ENCODE assay signal across 11 cellular contexts in genomic region chr9:32928912-32929311, GRCh38.
A peak's percentile ranks its signal among the peaks of the same experiment; 100 is the strongest.
DNase-seq lines count a peak whose midpoint lies in the region; ATAC-seq, FAIRE-seq and TF ChIP-seq lines count a peak whose summit lies in the region.
"Had no signal": no experiment of that assay in that cellular context is flagged by ENCODE, and none has a peak within 500 bp of the region (broad histone marks: within the 10 kb centered on the region; RNA-seq: fewer than 3 reads in every experiment).

No MANE protein-coding gene starts in this region.

- CTCF ChIA-PET in mammary epithelial cell (lab: Charles Lee; ENCODE audit: low non-redundant PET): no interaction called here

- H2AFZ ChIP-seq in mammary epithelial cell (ENCODE audit: low read depth, low read length): peak overlapping the region; percentile 73
- H2AFZ ChIP-seq: PC-9 had no signal

- in situ Hi-C loops in mammary epithelial cell (cut with MboI; ENCODE audit: low sequenced_read_pairs in 2 of 2): no loop called here

- DNase-seq in DMS 273 treated with DMSO at 0.1 percent for 48 hours (lab: John Stamatoyannopoulos, UW) (peak; percentile 19), NCI-H2171 (lab: John Stamatoyannopoulos, UW) (peak; percentile 30), mammary epithelial cell (peak; percentile 4), foreskin keratinocyte (peak; percentile 12 to 41), SHP77 (lab: John Stamatoyannopoulos, UW) (no peak), pancreas (no peak), NCI-H345 treated with DMSO at 0.1 percent for 48 hours (lab: John Stamatoyannopoulos, UW; ENCODE audit: unreplicated experiment) (no peak)
- DNase-seq: COR-L47, NCI-H1436 treated with DMSO at 0.1 percent for 48 hours had no signal

- H3K9me3 ChIP-seq in mammary epithelial cell (replicated peaks; ENCODE audit: insufficient read depth, low read length): no peaks in the 10 kb centered on the region
- no peaks in the 10 kb centered on the region for H3K9me3 ChIP-seq in pancreas
- H3K9me3 ChIP-seq: HAP-1 had no signal

- no peak overlapping the region for H3K9ac ChIP-seq in mammary epithelial cell (ENCODE audit: insufficient read depth, low read length)

- H3K4me2 ChIP-seq in mammary epithelial cell (ENCODE audit: insufficient read depth, low read depth, low read length): no peak overlapping the region
- H3K4me2 ChIP-seq: PC-9 had no signal

- H3K4me1 ChIP-seq in mammary epithelial cell (ENCODE audit: insufficient read depth, low read length) (peaks cover 11% of the 10 kb centered on the region), foreskin keratinocyte (peaks cover 14% of the 10 kb centered on the region), pancreas (no peaks in the 10 kb centered on the region)
- H3K4me1 ChIP-seq: HAP-1 had no signal

- H3K4me3 ChIP-seq in mammary epithelial cell (replicated peaks in 1 of 3; ENCODE audit: insufficient read depth in 1 of 3, low read depth in 2 of 3, low read length in 3 of 3) (no peak overlapping the region), pancreas (no peak overlapping the region)
- H3K4me3 ChIP-seq: HAP-1, PC-9 had no signal

- no TSS peak for BruUV-seq in mammary epithelial cell (replicated peaks; lab: Mats Ljungman, UMichigan)

- ATAC-seq in foreskin keratinocyte (peak; percentile 16), pancreas (no peak)

- dilution Hi-C loops in mammary epithelial cell (cut with HindIII; ENCODE audit: low sequenced_read_pairs): no loop called here

- no peak for TF ChIP-seq CTCF in mammary epithelial cell (conservative IDR thresholded peaks at IDR 0.05 in 1 of 2, IDR thresholded peaks at IDR 0.05 in 1 of 2; ENCODE audit: extremely low read depth in 1 of 2, insufficient read depth in 1 of 2, low read depth in 1 of 2, low read length in 2 of 2)
- no peak for TF ChIP-seq CTCF in foreskin keratinocyte (conservative IDR thresholded peaks at IDR 0.05)
- TF ChIP-seq CTCF in pancreas (IDR thresholded peaks at IDR 0.05): no peak

- H3K27me3 ChIP-seq in mammary epithelial cell (ENCODE audit: insufficient read depth, low read length) (no peaks in the 10 kb centered on the region), foreskin keratinocyte (no peaks in the 10 kb centered on the region), pancreas (no peaks in the 10 kb centered on the region)

- H3K36me3 ChIP-seq in mammary epithelial cell (ENCODE audit: insufficient read depth, low read length) (no peaks in the 10 kb centered on the region), pancreas (no peaks in the 10 kb centered on the region)

- no peaks in the 10 kb centered on the region for H4K20me1 ChIP-seq in mammary epithelial cell (ENCODE audit: insufficient read depth, low read length)

- no peak for FAIRE-seq in pancreas (lab: Jason Lieb, UNC)

- intact Hi-C loops in mammary epithelial cell (cut with micrococcal nuclease): no loop called here
- intact Hi-C loops in pancreas (cut with DNase I): no loop called here

- no peak overlapping the region for H3K27ac ChIP-seq in mammary epithelial cell (ENCODE audit: insufficient read depth, low read depth, low read length)
- no peak overlapping the region for H3K27ac ChIP-seq in foreskin keratinocyte
- no peak overlapping the region for H3K27ac ChIP-seq in pancreas
- H3K27ac ChIP-seq: PC-9 had no signal

- H3K79me2 ChIP-seq in mammary epithelial cell (ENCODE audit: insufficient read depth, low read length): no peaks in the 10 kb centered on the region

- WGBS in mammary epithelial cell (ENCODE audit: low coverage, missing lambda C conversion rate): 31% methylated on average over 4 of the region's 4 CpGs
- WGBS in pancreas, 2 donors: 33 to 45% methylated on average over 4 of the region's 4 CpGs

Comparison
In these comparisons a context has a peak if more than half of its experiments do, and no peak if none do; other contexts are left out.
1. DNase-seq: peak in DMS 273 treated with DMSO at 0.1 percent for 48 hours (single experiment), NCI-H2171 (single experiment), mammary epithelial cell (single experiment) and foreskin keratinocyte (2 of 2); none in SHP77 (0 of 2), pancreas (0 of 6) and NCI-H345 treated with DMSO at 0.1 percent for 48 hours (single experiment).